In genomic region chr7:98575878-98576277, GRCh38 we compare ENCODE assay signal across 25 cellular contexts. TPM values are rescaled to one million over a fixed set of nuclear protein-coding genes. Genes with fewer than 3 reads are reported as not detected.
"Had no signal": no experiment of that assay in that cellular context is flagged by ENCODE, and none has a peak within 500 bp of the region (broad histone marks: within the 10 kb centered on the region; RNA-seq: fewer than 3 reads in every experiment).

No MANE protein-coding gene starts in this region.

- H3K4me1 ChIP-seq: colonic mucosa, esophagus muscularis mucosa, esophagus squamous epithelium, foreskin keratinocyte, gastrocnemius medialis, gastroesophageal sphincter, heart left ventricle, heart right ventricle had no signal

- DNase-seq: colonic mucosa; cortex of kidney; dermis blood vessel endothelial cell; dorsolateral prefrontal cortex; effector CD4-positive, alpha-beta T cell; effector CD8-positive, alpha-beta T cell; effector memory CD4-positive, alpha-beta T cell; effector memory CD8-positive, alpha-beta T cell; endodermal cell; erythroblast; esophagus squamous epithelium; foreskin fibroblast; foreskin keratinocyte; foreskin melanocyte; gastrocnemius medialis; glutamatergic neuron; head of caudate nucleus; heart left ventricle; heart right ventricle had no signal

- H3K27ac ChIP-seq: colonic mucosa, coronary artery, dorsolateral prefrontal cortex, epithelial cell of prostate, esophagus muscularis mucosa, esophagus squamous epithelium, foreskin keratinocyte, gastrocnemius medialis, gastroesophageal sphincter, heart left ventricle, heart right ventricle, hepatocyte had no signal

- H2AFZ ChIP-seq: hepatocyte had no signal

- H3K4me2 ChIP-seq: hepatocyte had no signal

- H3K9me3 ChIP-seq: colonic mucosa had no signal

- ATAC-seq: effector memory CD8-positive, alpha-beta T cell; esophagus mucosa; foreskin keratinocyte; gastrocnemius medialis; gastroesophageal sphincter; heart left ventricle; heart right ventricle had no signal

- H3K79me2 ChIP-seq: hepatocyte had no signal

- H3K4me3 ChIP-seq: colonic mucosa, coronary artery, dorsolateral prefrontal cortex, esophagus muscularis mucosa, esophagus squamous epithelium, gastrocnemius medialis, gastroesophageal sphincter, heart left ventricle, heart right ventricle, hepatocyte had no signal

- H3K36me3 ChIP-seq: colonic mucosa, esophagus muscularis mucosa, esophagus squamous epithelium, gastrocnemius medialis, gastroesophageal sphincter, heart left ventricle, heart right ventricle had no signal

RNA-seq across cellular contexts. Expression of gene NPTX2, which starts 41.2 kb away (rescaled TPM):
- total RNA-seq: foreskin keratinocyte had no signal
